Comparison of ENCODE assay signal across 25 cellular contexts in genomic region chr22:26541167-26541819, GRCh38.
"Had no signal": no experiment of that assay in that cellular context is flagged by ENCODE, and none has a peak within 500 bp of the region (broad histone marks: within the 10 kb centered on the region; RNA-seq: fewer than 3 reads in every experiment).

No MANE protein-coding gene starts in this region.

- H3K27me3 ChIP-seq: brain microvascular endothelial cell, cardiac muscle cell had no signal

- H3K9me3 Mint-ChIP-seq: activated B cell treated with CpG ODN at 0.5 μM for 24 hours; activated CD4-positive, alpha-beta T cell treated with anti-CD3 and anti-CD28 coated beads, Interleukin-2, amount 10 ng/mL, durations not matched to agents 24 days and 14 days; activated naive CD4-positive, alpha-beta T cell treated with anti-CD3 and anti-CD28 coated beads, Interleukin-2, amount 50 U/mL, for 72 hours; activated T-cell treated with anti-CD3 and anti-CD28 coated beads, Interleukin-2, amount 50 U/mL, for 4 hours; T-cell had no signal

- FAIRE-seq: TTC549 had no signal

- H3K27me3 Mint-ChIP-seq: activated B cell treated with CpG ODN at 0.5 μM for 24 hours; activated CD4-positive, alpha-beta T cell treated with anti-CD3 and anti-CD28 coated beads, Interleukin-2, amount 10 ng/mL, durations not matched to agents 24 days and 14 days; T-cell had no signal

- H3K27ac ChIP-seq: brain microvascular endothelial cell, cardiac muscle cell, PC-9, SK-N-MC had no signal

- H3K4me2 ChIP-seq: PC-9 had no signal

- ATAC-seq: activated naive CD4-positive, alpha-beta T cell treated with anti-CD3 and anti-CD28 coated beads, Interleukin-2, amount 50 U/mL, for 72 hours; activated T-cell treated with anti-CD3 and anti-CD28 coated beads, Interleukin-2, amount 50 U/mL, for 4 hours; T-cell had no signal

- H3K4me3 Mint-ChIP-seq: activated B cell treated with CpG ODN at 0.5 μM for 24 hours; activated CD4-positive, alpha-beta T cell treated with anti-CD3 and anti-CD28 coated beads, Interleukin-2, amount 10 ng/mL, durations not matched to agents 24 days and 14 days; activated T-cell treated with anti-CD3 and anti-CD28 coated beads, Interleukin-2, amount 50 U/mL, for 4 hours; T-cell had no signal

- H3K4me3 ChIP-seq: cardiac muscle cell, PC-9, SK-N-MC had no signal

- H3K27ac Mint-ChIP-seq: activated B cell treated with CpG ODN at 0.5 μM for 24 hours; activated CD4-positive, alpha-beta T cell treated with anti-CD3 and anti-CD28 coated beads, Interleukin-2, amount 10 ng/mL, durations not matched to agents 24 days and 14 days; T-cell had no signal

- DNase-seq: activated B cell treated with CpG ODN at 0.5 μM for 24 hours; activated CD4-positive, alpha-beta T cell treated with anti-CD3 and anti-CD28 coated beads for 1 hour; activated CD4-positive, alpha-beta T cell treated with anti-CD3 and anti-CD28 coated beads, Interleukin-2, amount 10 ng/mL, durations not matched to agents 24 days and 14 days; activated CD4-positive, alpha-beta T cell treated with anti-CD3 and anti-CD28 coated beads, Interleukin-2, amount 50 U/mL, for 48 hours; activated effector memory CD4-positive, alpha-beta T cell treated with anti-CD3 and anti-CD28 coated beads, Interleukin-2, amount 50 U/mL, for 16 hours; activated naive CD4-positive, alpha-beta T cell treated with Interleukin-2 at 50 U/mL for 16 hours; activated T-cell treated with anti-CD3 and anti-CD28 coated beads, Interleukin-2, amount 50 U/mL, for 4 hours; amygdala; brain microvascular endothelial cell; Karpas-422; MM.1S; NCI-H1105; NCI-H1436; NCI-H1694 treated with DMSO at 0.1 percent for 48 hours; NCI-H2029 treated with DMSO at 0.1 percent for 48 hours; NCI-H446; NCI-H524; PC-9; T-cell; T-helper 2 cell; T1000 had no signal

- H2AFZ ChIP-seq: PC-9 had no signal
